In the genomic region with DNA sequence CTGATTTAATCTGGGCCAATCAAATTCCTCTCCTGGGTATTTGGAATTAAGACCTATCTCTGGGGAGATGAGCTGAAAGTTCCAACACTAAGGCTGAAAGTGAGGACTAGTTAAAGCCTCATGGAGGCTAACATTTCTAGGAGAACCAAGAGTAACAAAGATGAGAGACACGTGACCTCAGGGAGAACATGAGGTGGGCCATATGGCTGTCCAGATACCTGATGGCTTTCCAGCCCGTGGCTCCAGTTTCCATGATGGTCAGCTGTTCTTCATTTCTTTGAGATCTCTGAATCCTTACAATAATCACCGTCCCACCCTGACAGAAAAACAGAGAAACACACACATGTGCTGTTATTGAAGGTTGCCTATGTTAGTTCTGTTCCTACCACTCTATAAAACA, we compare ENCODE assay signal across 1 cellular context.
TF ChIP-seq lines count a peak whose summit lies in the region.

No MANE protein-coding gene starts in this region.

TF ChIP-seq in K562, 482 proteins besides CTCF, POLR2A, EP300 and RAD21 (continued from another document and continues in another):
- TF ChIP-seq, protein P1, sequence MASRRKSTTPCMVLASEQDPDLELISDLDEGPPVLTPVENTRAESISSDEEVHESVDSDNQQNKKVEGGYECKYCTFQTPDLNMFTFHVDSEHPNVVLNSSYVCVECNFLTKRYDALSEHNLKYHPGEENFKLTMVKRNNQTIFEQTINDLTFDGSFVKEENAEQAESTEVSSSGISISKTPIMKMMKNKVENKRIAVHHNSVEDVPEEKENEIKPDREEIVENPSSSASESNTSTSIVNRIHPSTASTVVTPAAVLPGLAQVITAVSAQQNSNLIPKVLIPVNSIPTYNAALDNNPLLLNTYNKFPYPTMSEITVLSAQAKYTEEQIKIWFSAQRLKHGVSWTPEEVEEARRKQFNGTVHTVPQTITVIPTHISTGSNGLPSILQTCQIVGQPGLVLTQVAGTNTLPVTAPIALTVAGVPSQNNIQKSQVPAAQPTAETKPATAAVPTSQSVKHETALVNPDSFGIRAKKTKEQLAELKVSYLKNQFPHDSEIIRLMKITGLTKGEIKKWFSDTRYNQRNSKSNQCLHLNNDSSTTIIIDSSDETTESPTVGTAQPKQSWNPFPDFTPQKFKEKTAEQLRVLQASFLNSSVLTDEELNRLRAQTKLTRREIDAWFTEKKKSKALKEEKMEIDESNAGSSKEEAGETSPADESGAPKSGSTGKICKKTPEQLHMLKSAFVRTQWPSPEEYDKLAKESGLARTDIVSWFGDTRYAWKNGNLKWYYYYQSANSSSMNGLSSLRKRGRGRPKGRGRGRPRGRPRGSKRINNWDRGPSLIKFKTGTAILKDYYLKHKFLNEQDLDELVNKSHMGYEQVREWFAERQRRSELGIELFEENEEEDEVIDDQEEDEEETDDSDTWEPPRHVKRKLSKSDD (conservative IDR thresholded peaks at IDR 0.05; ENCODE audit: low read length), result no peak
- TF ChIP-seq RBM25 (IDR thresholded peaks at IDR 0.05; ENCODE audit: low read depth, low read length, severe bottlenecking) (no peak), PHB2 (IDR thresholded peaks at IDR 0.05; ENCODE audit: low read depth) (no peak), GTF2E2 (tag; IDR thresholded peaks at IDR 0.05) (no peak), POLR3A (IDR thresholded peaks at IDR 0.05; ENCODE audit: borderline replicate concordance, extremely low read depth, insufficient read depth, insufficient read length) (no peak), SLC30A9 (CRISPR knock-in tag; IDR thresholded peaks at IDR 0.05) (no peak), ZNF146 (CRISPR knock-in tag; IDR thresholded peaks at IDR 0.05; ENCODE audit: unreplicated experiment) (no peak), BDP1 (IDR thresholded peaks at IDR 0.05; ENCODE audit: insufficient read depth, insufficient read length) (no peak), ZNF589 (CRISPR knock-in tag; IDR thresholded peaks at IDR 0.05; ENCODE audit: low read depth) (no peak), NFRKB (IDR thresholded peaks at IDR 0.05; ENCODE audit: low read depth) (no peak), DACH1 (IDR thresholded peaks at IDR 0.05; ENCODE audit: partially characterized antibody) (peak; percentile 42), ZNF77 (CRISPR knock-in tag; IDR thresholded peaks at IDR 0.05) (no peak), SAFB2 (IDR thresholded peaks at IDR 0.05; ENCODE audit: borderline replicate concordance, low read depth, low read length, severe bottlenecking) (no peak), CAMTA2 (CRISPR knock-in tag; conservative IDR thresholded peaks at IDR 0.05) (no peak), NR2C2 (CRISPR knock-in tag; IDR thresholded peaks at IDR 0.05) (no peak), NR2C2 (tag; IDR thresholded peaks at IDR 0.05) (no peak), MYC (IDR thresholded peaks at IDR 0.05; ENCODE audit: low read depth, low read length) (peak; percentile 51; the same call in 1 of the 2 replicates), MYC (CRISPR knock-in tag; IDR thresholded peaks at IDR 0.05; ENCODE audit: borderline replicate concordance, low read depth) (no peak), BCLAF1 (IDR thresholded peaks at IDR 0.05; ENCODE audit: borderline replicate concordance in 1 of 2, control insufficient read depth in 1 of 2, low read depth in 2 of 2, low read length in 1 of 2) (no peak), HDGF (IDR thresholded peaks at IDR 0.05) (no peak), RBM22 (IDR thresholded peaks at IDR 0.05; ENCODE audit: low read depth, low read length, poor library complexity, severe bottlenecking) (no peak), STAG1 (CRISPR knock-in tag; IDR thresholded peaks at IDR 0.05; ENCODE audit: borderline replicate concordance) (no peak), XRCC3 (IDR thresholded peaks at IDR 0.05) (no peak), ZNF134 (CRISPR knock-in tag; conservative IDR thresholded peaks at IDR 0.05) (no peak), MGA (IDR thresholded peaks at IDR 0.05) (peak; percentile 65)
- TF ChIP-seq, protein P2, sequence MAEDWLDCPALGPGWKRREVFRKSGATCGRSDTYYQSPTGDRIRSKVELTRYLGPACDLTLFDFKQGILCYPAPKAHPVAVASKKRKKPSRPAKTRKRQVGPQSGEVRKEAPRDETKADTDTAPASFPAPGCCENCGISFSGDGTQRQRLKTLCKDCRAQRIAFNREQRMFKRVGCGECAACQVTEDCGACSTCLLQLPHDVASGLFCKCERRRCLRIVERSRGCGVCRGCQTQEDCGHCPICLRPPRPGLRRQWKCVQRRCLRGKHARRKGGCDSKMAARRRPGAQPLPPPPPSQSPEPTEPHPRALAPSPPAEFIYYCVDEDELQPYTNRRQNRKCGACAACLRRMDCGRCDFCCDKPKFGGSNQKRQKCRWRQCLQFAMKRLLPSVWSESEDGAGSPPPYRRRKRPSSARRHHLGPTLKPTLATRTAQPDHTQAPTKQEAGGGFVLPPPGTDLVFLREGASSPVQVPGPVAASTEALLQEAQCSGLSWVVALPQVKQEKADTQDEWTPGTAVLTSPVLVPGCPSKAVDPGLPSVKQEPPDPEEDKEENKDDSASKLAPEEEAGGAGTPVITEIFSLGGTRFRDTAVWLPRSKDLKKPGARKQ (CRISPR knock-in tag; IDR thresholded peaks at IDR 0.05), result no peak
- TF ChIP-seq, protein P3, sequence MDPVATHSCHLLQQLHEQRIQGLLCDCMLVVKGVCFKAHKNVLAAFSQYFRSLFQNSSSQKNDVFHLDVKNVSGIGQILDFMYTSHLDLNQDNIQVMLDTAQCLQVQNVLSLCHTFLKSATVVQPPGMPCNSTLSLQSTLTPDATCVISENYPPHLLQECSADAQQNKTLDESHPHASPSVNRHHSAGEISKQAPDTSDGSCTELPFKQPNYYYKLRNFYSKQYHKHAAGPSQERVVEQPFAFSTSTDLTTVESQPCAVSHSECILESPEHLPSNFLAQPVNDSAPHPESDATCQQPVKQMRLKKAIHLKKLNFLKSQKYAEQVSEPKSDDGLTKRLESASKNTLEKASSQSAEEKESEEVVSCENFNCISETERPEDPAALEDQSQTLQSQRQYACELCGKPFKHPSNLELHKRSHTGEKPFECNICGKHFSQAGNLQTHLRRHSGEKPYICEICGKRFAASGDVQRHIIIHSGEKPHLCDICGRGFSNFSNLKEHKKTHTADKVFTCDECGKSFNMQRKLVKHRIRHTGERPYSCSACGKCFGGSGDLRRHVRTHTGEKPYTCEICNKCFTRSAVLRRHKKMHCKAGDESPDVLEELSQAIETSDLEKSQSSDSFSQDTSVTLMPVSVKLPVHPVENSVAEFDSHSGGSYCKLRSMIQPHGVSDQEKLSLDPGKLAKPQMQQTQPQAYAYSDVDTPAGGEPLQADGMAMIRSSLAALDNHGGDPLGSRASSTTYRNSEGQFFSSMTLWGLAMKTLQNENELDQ (CRISPR knock-in tag; IDR thresholded peaks at IDR 0.05; ENCODE audit: borderline replicate concordance), result no peak
- TF ChIP-seq, protein P4, sequence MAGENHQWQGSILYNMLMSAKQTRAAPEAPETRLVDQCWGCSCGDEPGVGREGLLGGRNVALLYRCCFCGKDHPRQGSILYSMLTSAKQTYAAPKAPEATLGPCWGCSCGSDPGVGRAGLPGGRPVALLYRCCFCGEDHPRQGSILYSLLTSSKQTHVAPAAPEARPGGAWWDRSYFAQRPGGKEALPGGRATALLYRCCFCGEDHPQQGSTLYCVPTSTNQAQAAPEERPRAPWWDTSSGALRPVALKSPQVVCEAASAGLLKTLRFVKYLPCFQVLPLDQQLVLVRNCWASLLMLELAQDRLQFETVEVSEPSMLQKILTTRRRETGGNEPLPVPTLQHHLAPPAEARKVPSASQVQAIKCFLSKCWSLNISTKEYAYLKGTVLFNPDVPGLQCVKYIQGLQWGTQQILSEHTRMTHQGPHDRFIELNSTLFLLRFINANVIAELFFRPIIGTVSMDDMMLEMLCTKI (IDR thresholded peaks at IDR 0.05; ENCODE audit: partially characterized antibody), result no peak
